ENCODE assay signal across 20 cellular contexts in the genomic region with DNA sequence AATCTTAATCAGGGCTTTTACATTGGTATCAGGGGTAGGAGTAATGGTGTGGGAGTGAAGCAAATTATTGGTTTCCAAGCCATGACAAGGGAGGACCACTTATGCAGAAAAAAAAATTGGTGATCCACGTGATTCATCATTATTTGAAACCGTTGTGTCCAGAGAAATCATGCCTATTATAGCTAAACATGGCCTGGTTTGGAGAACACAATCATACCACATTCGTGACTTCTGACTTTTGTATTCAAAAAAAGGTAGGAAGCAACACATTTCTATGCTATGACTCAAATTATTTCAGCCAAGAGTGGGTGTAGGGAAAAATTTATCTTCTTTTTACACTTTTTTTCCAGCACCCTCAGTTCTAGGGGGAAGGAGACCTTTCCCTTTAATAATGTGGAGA.
DNase-seq lines count a peak whose midpoint lies in the region; ATAC-seq, FAIRE-seq and TF ChIP-seq lines count a peak whose summit lies in the region.
"Had no signal": no experiment of that assay in that cellular context is flagged by ENCODE, and none has a peak within 500 bp of the region (broad histone marks: within the 10 kb centered on the region; RNA-seq: fewer than 3 reads in every experiment).

No MANE protein-coding gene starts in this region.

- no peaks in the 10 kb centered on the region for H3K36me3 Mint-ChIP-seq in astrocyte (ENCODE audit: low read depth, unreplicated experiment)
- H3K36me3 Mint-ChIP-seq in activated CD8-positive, alpha-beta T cell treated with anti-CD3 and anti-CD28 coated beads for 36 hours (ENCODE audit: low read depth): no peaks in the 10 kb centered on the region
- H3K36me3 Mint-ChIP-seq: CD4-positive, CD25-positive, alpha-beta regulatory T cell; CD8-positive, alpha-beta memory T cell had no signal

- H3K27me3 ChIP-seq in astrocyte (ENCODE audit: insufficient read depth, low read length) (no peaks in the 10 kb centered on the region), upper lobe of left lung (no peaks in the 10 kb centered on the region)
- H3K27me3 ChIP-seq: BE2C had no signal

- CTCF ChIA-PET in activated CD8-positive, alpha-beta T cell treated with anti-CD3 and anti-CD28 coated beads for 36 hours (lab: Charles Lee): no interaction called here

- no peaks in the 10 kb centered on the region for H4K20me1 ChIP-seq in astrocyte (ENCODE audit: insufficient read depth, low read length)

- H3K4me1 ChIP-seq in astrocyte (ENCODE audit: insufficient read depth, low read length) (peaks cover 5% of the 10 kb centered on the region), upper lobe of left lung (no peaks in the 10 kb centered on the region)
- H3K4me1 ChIP-seq: BE2C, HAP-1 had no signal

- H3K4me1 Mint-ChIP-seq in astrocyte (ENCODE audit: low read depth, unreplicated experiment): peaks cover 7% of the 10 kb centered on the region
- H3K4me1 Mint-ChIP-seq in activated CD8-positive, alpha-beta T cell treated with anti-CD3 and anti-CD28 coated beads for 36 hours (ENCODE audit: low read depth): no peaks in the 10 kb centered on the region
- H3K4me1 Mint-ChIP-seq: CD4-positive, CD25-positive, alpha-beta regulatory T cell; CD8-positive, alpha-beta memory T cell had no signal

- H3K4me3 ChIP-seq in astrocyte (ENCODE audit: insufficient read depth, low read depth, low read length) (no peak overlapping the region), upper lobe of left lung (no peak overlapping the region)
- H3K4me3 ChIP-seq: GM23248, HAP-1 had no signal

- DNase-seq in HT1080 (ENCODE audit: low read depth) (peak; percentile 62), astrocyte (ENCODE audit: low read depth) (peak; percentile 85), iris pigment epithelial cell (ENCODE audit: low read depth) (peak; percentile 1), upper lobe of left lung (no peak), posterior cingulate gyrus (no peak), T1000 (lab: John Stamatoyannopoulos, UW) (no peak)
- DNase-seq in activated CD8-positive, alpha-beta T cell treated with anti-CD3 and anti-CD28 coated beads for 36 hours: no peak
- DNase-seq: ACHN; BE2C; C1 segment of cervical spinal cord; CD4-positive, CD25-positive, alpha-beta regulatory T cell; CD8-positive, alpha-beta memory T cell; COR-L47; GDM1; GM23248 had no signal

- WGBS in upper lobe of left lung, 2 donors: 53 to 58% methylated on average over 3 of the region's 3 CpGs

- POLR2A ChIA-PET in activated CD8-positive, alpha-beta T cell treated with anti-CD3 and anti-CD28 coated beads for 36 hours (lab: Charles Lee): no interaction called here

- H3K27ac ChIP-seq in astrocyte (ENCODE audit: low read depth, low read length) (peak overlapping the region; percentile 3), upper lobe of left lung (no peak overlapping the region)
- H3K27ac ChIP-seq: GM23248, HL-60 had no signal

- FAIRE-seq in astrocyte (lab: Jason Lieb, UNC): no peak
- FAIRE-seq: A204.1, GM12892, GM18507 had no signal

- H3K4me2 ChIP-seq in astrocyte (ENCODE audit: low read length): peak overlapping the region; percentile 13

- no peak for TF ChIP-seq EP300 in upper lobe of left lung (IDR thresholded peaks at IDR 0.05)

- H3K36me3 ChIP-seq in astrocyte (ENCODE audit: insufficient read depth, low read length) (no peaks in the 10 kb centered on the region), upper lobe of left lung (no peaks in the 10 kb centered on the region)
- H3K36me3 ChIP-seq: BE2C, HAP-1 had no signal

- TF ChIP-seq POLR2A in upper lobe of left lung (IDR thresholded peaks at IDR 0.05): no peak

- peak overlapping the region; percentile 73 for H3K27ac Mint-ChIP-seq in astrocyte (ENCODE audit: unreplicated experiment)
- H3K27ac Mint-ChIP-seq in activated CD8-positive, alpha-beta T cell treated with anti-CD3 and anti-CD28 coated beads for 36 hours: no peak overlapping the region
- H3K27ac Mint-ChIP-seq: CD4-positive, CD25-positive, alpha-beta regulatory T cell; CD8-positive, alpha-beta memory T cell had no signal

- H3K79me2 ChIP-seq in astrocyte (ENCODE audit: insufficient read depth, low read length): no peaks in the 10 kb centered on the region

- ATAC-seq in activated CD8-positive, alpha-beta T cell treated with anti-CD3 and anti-CD28 coated beads for 36 hours: no peak
- no peak for ATAC-seq in upper lobe of left lung (ENCODE audit: low FRiP score in 2 of 2)

- TF ChIP-seq CTCF in astrocyte (IDR thresholded peaks at IDR 0.05; ENCODE audit: insufficient read depth, low read depth, low read length): no peak
- TF ChIP-seq CTCF in activated CD8-positive, alpha-beta T cell treated with anti-CD3 and anti-CD28 coated beads for 36 hours (IDR thresholded peaks at IDR 0.05): no peak
- TF ChIP-seq CTCF in upper lobe of left lung (IDR thresholded peaks at IDR 0.05): no peak

- peak overlapping the region; percentile 9 for H2AFZ ChIP-seq in astrocyte (ENCODE audit: low read depth, low read length)
- H2AFZ ChIP-seq: GM23248 had no signal

- H3K9me3 Mint-ChIP-seq in astrocyte (ENCODE audit: unreplicated experiment): no peaks in the 10 kb centered on the region
- peaks cover 2% of the 10 kb centered on the region for H3K9me3 Mint-ChIP-seq in activated CD8-positive, alpha-beta T cell treated with anti-CD3 and anti-CD28 coated beads for 36 hours

- H3K9ac ChIP-seq in astrocyte (ENCODE audit: low read length): no peak overlapping the region
- H3K9ac ChIP-seq: GM23248 had no signal

- H3K4me3 Mint-ChIP-seq in astrocyte (ENCODE audit: unreplicated experiment): no peak overlapping the region
- no peak overlapping the region for H3K4me3 Mint-ChIP-seq in activated CD8-positive, alpha-beta T cell treated with anti-CD3 and anti-CD28 coated beads for 36 hours
- H3K4me3 Mint-ChIP-seq: CD4-positive, CD25-positive, alpha-beta regulatory T cell; CD8-positive, alpha-beta memory T cell had no signal

- intact Hi-C loops in activated CD8-positive, alpha-beta T cell treated with anti-CD3 and anti-CD28 coated beads for 36 hours (cut with micrococcal nuclease): no loop called here
- intact Hi-C loops in posterior cingulate gyrus (cut with DNase I): no loop called here

- no peaks in the 10 kb centered on the region for H3K27me3 Mint-ChIP-seq in astrocyte (ENCODE audit: low read depth, unreplicated experiment)
- no peaks in the 10 kb centered on the region for H3K27me3 Mint-ChIP-seq in activated CD8-positive, alpha-beta T cell treated with anti-CD3 and anti-CD28 coated beads for 36 hours
- H3K27me3 Mint-ChIP-seq: CD4-positive, CD25-positive, alpha-beta regulatory T cell; CD8-positive, alpha-beta memory T cell had no signal

- H3K9me3 ChIP-seq in astrocyte (ENCODE audit: insufficient read depth, low read depth, low read length) (no peaks in the 10 kb centered on the region), upper lobe of left lung (no peaks in the 10 kb centered on the region)
- H3K9me3 ChIP-seq: BE2C, HAP-1 had no signal

Comparison
In these comparisons a context has a peak if more than half of its experiments do, and no peak if none do; other contexts are left out.
1. DNase-seq: peak in HT1080 (single experiment), astrocyte (single experiment) and iris pigment epithelial cell (single experiment); none in activated CD8-positive, alpha-beta T cell treated with anti-CD3 and anti-CD28 coated beads for 36 hours (single experiment), upper lobe of left lung (0 of 2), posterior cingulate gyrus (0 of 10) and T1000 (single experiment).